ENCODE assay signal across 12 cellular contexts in the genomic region with DNA sequence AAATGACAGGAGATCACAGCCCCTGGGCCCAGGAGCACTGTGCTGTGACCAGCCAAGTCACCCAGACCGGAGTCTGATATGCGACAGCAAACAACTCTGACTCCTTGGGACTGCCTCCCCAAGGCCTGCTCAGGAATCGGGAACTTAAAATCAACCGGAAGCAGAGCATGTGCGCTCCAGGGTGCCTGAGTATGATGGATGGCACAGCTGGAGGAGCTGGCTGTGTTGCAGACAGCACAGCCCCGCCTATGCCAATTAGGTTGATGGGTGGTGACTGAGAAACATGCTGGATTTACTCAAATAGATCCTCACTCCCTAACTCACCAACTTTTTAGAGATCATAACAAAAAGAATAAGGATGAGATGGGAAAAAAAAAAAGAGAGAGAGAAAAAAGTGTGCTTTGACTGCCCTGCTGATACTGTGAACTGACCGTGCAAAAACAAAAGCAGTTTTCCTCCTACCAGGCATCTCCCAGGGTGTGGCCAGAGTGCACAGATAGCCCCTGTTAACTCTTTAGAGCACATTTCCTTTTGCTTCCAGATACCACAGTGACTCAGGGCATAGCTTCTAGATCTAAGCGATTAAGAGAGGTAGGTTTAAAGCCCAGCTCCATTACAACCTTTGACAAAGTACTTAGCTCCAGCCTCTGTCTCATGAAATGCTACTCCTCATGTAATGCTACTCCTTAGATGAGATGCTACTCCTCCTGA. TPM values are rescaled to one million over a fixed set of nuclear protein-coding genes. Genes with fewer than 3 reads are reported as not detected.
A peak's percentile ranks its signal among the peaks of the same experiment; 100 is the strongest.
DNase-seq lines count a peak whose midpoint lies in the region; ATAC-seq and TF ChIP-seq lines count a peak whose summit lies in the region.
"Had no signal": no experiment of that assay in that cellular context is flagged by ENCODE, and none has a peak within 500 bp of the region (broad histone marks: within the 10 kb centered on the region; RNA-seq: fewer than 3 reads in every experiment).

No MANE protein-coding gene starts in this region.

- peaks cover 13% of the 10 kb centered on the region for H3K4me1 Mint-ChIP-seq in endodermal cell
- H3K4me1 Mint-ChIP-seq: CD4-positive, CD25-positive, alpha-beta regulatory T cell; immature natural killer cell had no signal

- no peak overlapping the region for H3K27ac ChIP-seq in endodermal cell (ENCODE audit: low read depth, low read length)
- H3K27ac ChIP-seq: dorsolateral prefrontal cortex had no signal

- no peaks in the 10 kb centered on the region for H3K9me3 Mint-ChIP-seq in endodermal cell
- H3K9me3 Mint-ChIP-seq: immature natural killer cell had no signal

- H3K27ac Mint-ChIP-seq in endodermal cell: no peak overlapping the region
- H3K27ac Mint-ChIP-seq: CD4-positive, CD25-positive, alpha-beta regulatory T cell; immature natural killer cell had no signal

- H3K9me3 ChIP-seq in endodermal cell (ENCODE audit: control insufficient read depth, low read length): no peaks in the 10 kb centered on the region

- TF ChIP-seq CTCF in endodermal cell (conservative IDR thresholded peaks at IDR 0.05): no peak

- ATAC-seq in HG03135 (IDR thresholded peaks at IDR 0.05; ENCODE audit: unreplicated experiment) (no peak), GM21825 (IDR thresholded peaks at IDR 0.05; ENCODE audit: unreplicated experiment) (no peak)

- H3K27me3 ChIP-seq in endodermal cell (ENCODE audit: control insufficient read depth, insufficient read depth, low read length, poor library complexity, severe bottlenecking): peaks cover 6% of the 10 kb centered on the region
- H3K27me3 ChIP-seq: dorsolateral prefrontal cortex had no signal

- no peak overlapping the region for H3K9ac ChIP-seq in endodermal cell (ENCODE audit: extremely low read depth, low read length, poor library complexity, severe bottlenecking)

- H3K4me1 ChIP-seq in endodermal cell (ENCODE audit: control insufficient read depth, insufficient read depth, low read length): peaks cover 6% of the 10 kb centered on the region

- no peak overlapping the region for H3K4me3 ChIP-seq in endodermal cell (ENCODE audit: low read length)
- H3K4me3 ChIP-seq: dorsolateral prefrontal cortex had no signal

- H3K36me3 Mint-ChIP-seq in endodermal cell (ENCODE audit: low read depth): peaks cover 10% of the 10 kb centered on the region
- H3K36me3 Mint-ChIP-seq: CD4-positive, CD25-positive, alpha-beta regulatory T cell; immature natural killer cell had no signal

- H3K4me3 Mint-ChIP-seq in endodermal cell: no peak overlapping the region
- H3K4me3 Mint-ChIP-seq: CD4-positive, CD25-positive, alpha-beta regulatory T cell; immature natural killer cell had no signal

- peak; percentile 37 for DNase-seq in D341Med (ENCODE audit: low spot score)
- peak; percentile 43 for DNase-seq in NCI-H226
- peak; percentile 52 for DNase-seq in endodermal cell
- DNase-seq in myocyte (ENCODE audit: low read depth): peak; percentile 83
- DNase-seq in activated T-cell treated with anti-CD3 and anti-CD28 coated beads for 4 hours: no peak
- DNase-seq in NCI-H1694 treated with DMSO at 0.1 percent for 48 hours (lab: John Stamatoyannopoulos, UW): no peak
- DNase-seq: CD4-positive, CD25-positive, alpha-beta regulatory T cell; dorsolateral prefrontal cortex; immature natural killer cell; NCI-H2029 had no signal

- no peaks in the 10 kb centered on the region for H3K36me3 ChIP-seq in endodermal cell (ENCODE audit: control insufficient read depth, insufficient read depth, low read length)

- WGBS in endodermal cell (ENCODE audit: insufficient coverage in 1 of 2, insufficient read length in 1 of 2), 2 experiments: 40 to 58% methylated on average over 2 to 7 of the region's 8 CpGs

- peaks cover 5% of the 10 kb centered on the region for H3K27me3 Mint-ChIP-seq in endodermal cell (ENCODE audit: insufficient read depth)

RNA-seq across cellular contexts. Expression of a gene that starts 27.4 kb away (rescaled TPM):
- total RNA-seq in endodermal cell (10 to 100 TPM; 37.2 to 43.9 TPM), myocyte (67.4 and 78.1 TPM in 2 replicates)
- 19.2 TPM for polyA plus RNA-seq in endodermal cell (2013, experiment 1 of 2)
- 22.6 TPM for polyA plus RNA-seq in endodermal cell (2013, experiment 2 of 2)
- polyA plus RNA-seq in myocyte (2012): 3.5 TPM
- polyA plus RNA-seq: CD4-positive, CD25-positive, alpha-beta regulatory T cell had no signal

Comparison
In these comparisons a context has a peak if more than half of its experiments do, and no peak if none do; other contexts are left out.
1. DNase-seq: peak in D341Med (single experiment), NCI-H226 (single experiment), endodermal cell (single experiment) and myocyte (single experiment); none in activated T-cell treated with anti-CD3 and anti-CD28 coated beads for 4 hours (single experiment) and NCI-H1694 treated with DMSO at 0.1 percent for 48 hours (single experiment).